ENCODE assay signal across 13 cellular contexts in genomic region chrX:47502591-47503222, GRCh38. TPM values are rescaled to one million over a fixed set of nuclear protein-coding genes. Genes with fewer than 3 reads are reported as not detected.
DNase-seq lines count a peak whose midpoint lies in the region; ATAC-seq and TF ChIP-seq lines count a peak whose summit lies in the region.
"Had no signal": no experiment of that assay in that cellular context is flagged by ENCODE, and none has a peak within 500 bp of the region (broad histone marks: within the 10 kb centered on the region; RNA-seq: fewer than 3 reads in every experiment).

No MANE protein-coding gene starts in this region.

- 20 to 24% methylated on average over 5 of the region's 5 CpGs for WGBS in GM23248 (ENCODE audit: low coverage in 1 of 2, low lambda C conversion rate in 2 of 2, missing lambda C conversion rate in 2 of 2), 2 experiments

- in situ Hi-C loops in GM23248 (cut with MboI) = no loop called here

- H3K4me1 Mint-ChIP-seq in osteocyte (ENCODE audit: unreplicated experiment) = peaks cover 16% of the 10 kb centered on the region
- H3K4me1 Mint-ChIP-seq: CD4-positive, CD25-positive, alpha-beta regulatory T cell had no signal

- no peaks in the 10 kb centered on the region for H3K36me3 Mint-ChIP-seq in osteocyte (ENCODE audit: unreplicated experiment)
- H3K36me3 Mint-ChIP-seq: CD4-positive, CD25-positive, alpha-beta regulatory T cell had no signal

- H3K4me3 ChIP-seq in GM23248 (no peak overlapping the region), epithelial cell of esophagus (ENCODE audit: low read length) (no peak overlapping the region)
- H3K4me3 ChIP-seq: body of pancreas had no signal

- no peaks in the 10 kb centered on the region for H3K9me3 ChIP-seq in GM23248 (ENCODE audit: low read depth)
- H3K9me3 ChIP-seq: body of pancreas had no signal

- peaks cover 31% of the 10 kb centered on the region; the same call in 1 of the 2 replicates for H3F3A ChIP-seq in GM23248 (ENCODE audit: insufficient read depth)

- H3K9ac ChIP-seq in GM23248 = peak overlapping the region; percentile 64

- H2AFZ ChIP-seq in GM23248 = no peak overlapping the region

- ATAC-seq in HG02938 (IDR thresholded peaks at IDR 0.05; ENCODE audit: unreplicated experiment) (no peak), HG03571 (IDR thresholded peaks at IDR 0.05; ENCODE audit: unreplicated experiment) (no peak), GM18511 (IDR thresholded peaks at IDR 0.05; ENCODE audit: unreplicated experiment) (no peak)
- ATAC-seq: body of pancreas had no signal

- H3K79me2 ChIP-seq in GM23248 (ENCODE audit: insufficient read depth) = no peaks in the 10 kb centered on the region

- H4K20me1 ChIP-seq in GM23248 (ENCODE audit: insufficient read depth) = no peaks in the 10 kb centered on the region

- TF ChIP-seq CTCF in epithelial cell of esophagus (IDR thresholded peaks at IDR 0.05; ENCODE audit: insufficient read depth, low read depth, low read length, missing control alignments) (no peak), osteocyte (IDR thresholded peaks at IDR 0.05) (no peak)

- H3K9me3 Mint-ChIP-seq in osteocyte (ENCODE audit: unreplicated experiment) = no peaks in the 10 kb centered on the region
- H3K9me3 Mint-ChIP-seq: CD4-positive, CD25-positive, alpha-beta regulatory T cell had no signal

- H3K4me3 Mint-ChIP-seq in osteocyte (ENCODE audit: unreplicated experiment) = no peak overlapping the region
- H3K4me3 Mint-ChIP-seq: CD4-positive, CD25-positive, alpha-beta regulatory T cell had no signal

- DNase-seq in GM23248 = peak; percentile 77
- DNase-seq in NCI-H510A (lab: John Stamatoyannopoulos, UW) = peak; percentile 14
- DNase-seq in epithelial cell of esophagus (ENCODE audit: low read depth) = peak; percentile 42
- DNase-seq in osteocyte (ENCODE audit: extremely low spot score, unreplicated experiment) = peak; percentile 40
- no peak for DNase-seq in activated T-cell treated with anti-CD3 and anti-CD28 coated beads for 4 hours
- DNase-seq: activated T-cell treated with anti-CD3 and anti-CD28 coated beads, Interleukin-2, amount 50 U/mL, for 48 hours; body of pancreas; CD4-positive, CD25-positive, alpha-beta regulatory T cell; NCI-H82; retina had no signal

- H3K27me3 ChIP-seq in GM23248 (replicated peaks; ENCODE audit: insufficient read depth) = no peaks in the 10 kb centered on the region
- H3K27me3 ChIP-seq: body of pancreas had no signal

- peak overlapping the region; percentile 86 for H3K27ac ChIP-seq in GM23248
- H3K27ac ChIP-seq: body of pancreas had no signal

- H3K27ac Mint-ChIP-seq in osteocyte (ENCODE audit: unreplicated experiment) = no peak overlapping the region
- H3K27ac Mint-ChIP-seq: CD4-positive, CD25-positive, alpha-beta regulatory T cell had no signal

- peaks cover 43% of the 10 kb centered on the region for H3K4me1 ChIP-seq in GM23248 (ENCODE audit: insufficient read depth)
- H3K4me1 ChIP-seq: body of pancreas had no signal

- peak overlapping the region; percentile 53 for H3K4me2 ChIP-seq in GM23248 (ENCODE audit: unreplicated experiment)

- H3K9me2 ChIP-seq in GM23248 (ENCODE audit: insufficient read depth) = no peaks in the 10 kb centered on the region

- no peaks in the 10 kb centered on the region for H3K27me3 Mint-ChIP-seq in osteocyte (ENCODE audit: unreplicated experiment)

- H3K36me3 ChIP-seq in GM23248 (ENCODE audit: low read depth) = no peaks in the 10 kb centered on the region

RNA-seq across cellular contexts. Expression of gene ZNF41, which starts 19.7 kb away (rescaled TPM):
- 7.1 and 8.5 TPM in 2 replicates for total RNA-seq in GM23248 (2014; rRNA removed; shearing (Covaris generic))
- 6.1 and 6.3 TPM in 2 replicates for polyA plus RNA-seq in GM23248 (2016; fragmentation: Nextera tagmentation; extraction: Ambion mirVana)
- total RNA-seq in osteocyte = 6.3 and 8.8 TPM in 2 replicates

RNA-seq across cellular contexts. Expression of gene ARAF, which starts 58.3 kb away (rescaled TPM):
- total RNA-seq in GM23248 (2014; rRNA removed; shearing (Covaris generic)) = 21.4 and 32.0 TPM in 2 replicates
- 74.8 and 78.0 TPM in 2 replicates for polyA plus RNA-seq in GM23248 (2016; fragmentation: Nextera tagmentation; extraction: Ambion mirVana)
- total RNA-seq in osteocyte = 66.8 and 73.9 TPM in 2 replicates
